In genomic region chr15:41894791-41895463, GRCh38 we compare ENCODE assay signal across 8 cellular contexts. TPM values are rescaled to one million over a fixed set of nuclear protein-coding genes. Genes with fewer than 3 reads are reported as not detected.
DNase-seq lines count a peak whose midpoint lies in the region; ATAC-seq, FAIRE-seq and TF ChIP-seq lines count a peak whose summit lies in the region.

No MANE protein-coding gene starts in this region.

- H3K79me2 ChIP-seq in HepG2 (ENCODE audit: insufficient read depth, low read length), result no peaks in the 10 kb centered on the region

- POLR2A ChIA-PET in HepG2 (lab: Yijun Ruan, JAX), result interaction anchor here (1.1 kb wide), 1 partner anchor 10 kb away, joined by 3 read pairs; no protein-coding TSS in a partner anchor

- H3K27ac ChIP-seq in HepG2 (ENCODE audit: extremely low read length, insufficient read depth, low read length), result no peak overlapping the region

- H4K20me1 ChIP-seq in HepG2 (ENCODE audit: insufficient read depth, low read length), result no peaks in the 10 kb centered on the region

- H3K4me3 ChIP-seq in WI38 (ENCODE audit: low read depth, low read length) (no peak overlapping the region), HepG2 (replicated peaks in 1 of 3; ENCODE audit: insufficient read depth in 1 of 3, low read depth in 2 of 3, low read length in 3 of 3) (peak overlapping the region in 2 of 3 experiments; percentile 35 to 42; a peak in 3 of 6 replicates)

- no TSS peak for BruUV-seq in HepG2 (replicated peaks; lab: Mats Ljungman, UMichigan)

- H3K36me3 ChIP-seq in HepG2 (replicated peaks in 1 of 2; ENCODE audit: control insufficient read depth in 1 of 2, insufficient read depth in 2 of 2, low read length in 2 of 2), result no peaks in the 10 kb centered on the region

- WGBS in HepG2 (ENCODE audit: low lambda C conversion rate), result 33% methylated on average over 8 of the region's 24 CpGs

- peak; percentile 86 for DNase-seq in EL
- peak; percentile 85 for DNase-seq in M059J (ENCODE audit: low read depth)
- DNase-seq in T47D (ENCODE audit: low read depth in 1 of 2, low spot score in 1 of 2), result peak; percentile 53 to 65
- DNase-seq in HepG2 (ENCODE audit: low spot score), result peak; percentile 35
- peak; percentile 79 for DNase-seq in stimulated activated CD8-positive, alpha-beta memory T cell treated with anti-CD3 and anti-CD28 coated beads, Interleukin-12 subunit alpha, Interleukin-12 subunit beta, amount 100 ng/mL, for 4 hours (ENCODE audit: low read depth)
- no peak for DNase-seq in middle frontal gyrus (ENCODE audit: extremely low spot score, low spot score)

- ATAC-seq in GM21723 (IDR thresholded peaks at IDR 0.05; ENCODE audit: unreplicated experiment), result peak; percentile 84
- ATAC-seq in HepG2, result peak; percentile 87

- CTCF ChIA-PET in HepG2 (lab: Yijun Ruan, JAX; ENCODE audit: low intra/inter-chr PET ratio, low total read pairs), result no interaction called here

- TF ChIP-seq CTCF in WI38 (IDR thresholded peaks at IDR 0.05; ENCODE audit: low read depth, low read length) (0 out of 2 replicates have a peak, but pooled peaks have one; percentile 8), HepG2 (CRISPR knock-in tag; IDR thresholded peaks at IDR 0.05) (peak; percentile 49)

- peaks cover 4 to 30% of the 10 kb centered on the region in 2 experiments; a peak in 4 of 5 replicates for H3K27me3 ChIP-seq in HepG2 (ENCODE audit: control insufficient read depth in 1 of 2, insufficient read depth in 2 of 2, low read length in 2 of 2)

- peak overlapping the region; percentile 1; the same call in 1 of the 2 replicates for H3K9ac ChIP-seq in HepG2 (ENCODE audit: insufficient read depth, low read depth, low read length)

- peaks cover 30% of the 10 kb centered on the region for H3K4me1 ChIP-seq in HepG2 (ENCODE audit: insufficient read depth, low read length)

- H3K9me3 ChIP-seq in HepG2 (ENCODE audit: low read length), result no peaks in the 10 kb centered on the region

- intact Hi-C loops in HepG2 (cut with micrococcal nuclease; ENCODE audit: unreplicated experiment), result no loop called here

- TF ChIP-seq POLR2A in HepG2 (IDR thresholded peaks at IDR 0.05; ENCODE audit: insufficient read depth in 1 of 2, low read depth in 2 of 2, low read length in 2 of 2), result no peak

- no peak for TF ChIP-seq RAD21 in HepG2 (CRISPR knock-in tag; IDR thresholded peaks at IDR 0.05)

- H3K4me2 ChIP-seq in HepG2 (ENCODE audit: low read depth, low read length), result peak overlapping the region; percentile 64

- in situ Hi-C loops in T47D (cut with HindIII; ENCODE audit: low pct_unique_long_range_greater_than_20kb, low sequenced_read_pairs) (no loop called here), HepG2 (cut with HindIII; ENCODE audit: extremely low pct_ligation_motif_present, low pct_unique_long_range_greater_than_20kb) (no loop called here)

- FAIRE-seq in HepG2 (lab: Jason Lieb, UNC), result no peak

- no peak overlapping the region for H2AFZ ChIP-seq in HepG2 (ENCODE audit: low read length)

- TF ChIP-seq EP300 in HepG2 (IDR thresholded peaks at IDR 0.05; ENCODE audit: low read depth in 2 of 2, low read length in 2 of 2) (no peak), HepG2 (CRISPR knock-in tag; IDR thresholded peaks at IDR 0.05; ENCODE audit: borderline replicate concordance) (no peak)

TF ChIP-seq in HepG2, 621 proteins besides CTCF, POLR2A, EP300 and RAD21 (continues in another document):
- TF ChIP-seq ZNF619 (CRISPR knock-in tag; IDR thresholded peaks at IDR 0.05), result no peak
- 0 out of 2 replicates have a peak, but pooled peaks have one; percentile 34 for TF ChIP-seq ZSCAN25 (CRISPR knock-in tag; IDR thresholded peaks at IDR 0.05)
- TF ChIP-seq ATF3 (CRISPR knock-in tag; IDR thresholded peaks at IDR 0.05), result peak; percentile 52; the same call in 1 of the 2 replicates
- TF ChIP-seq JDP2 (CRISPR knock-in tag; IDR thresholded peaks at IDR 0.05; ENCODE audit: borderline replicate concordance), result no peak
- TF ChIP-seq GTF3A (CRISPR knock-in tag; conservative IDR thresholded peaks at IDR 0.05), result no peak
- TF ChIP-seq ZNF530 (CRISPR knock-in tag; IDR thresholded peaks at IDR 0.05; ENCODE audit: low read depth), result no peak
- 0 out of 2 replicates have a peak, but pooled peaks have one; percentile 25 for TF ChIP-seq NFKB2 (CRISPR knock-in tag; IDR thresholded peaks at IDR 0.05; ENCODE audit: borderline replicate concordance)
- TF ChIP-seq ZNF263 (CRISPR knock-in tag; IDR thresholded peaks at IDR 0.05), result peak; percentile 71
- TF ChIP-seq CREB1 (IDR thresholded peaks at IDR 0.05), result 0 out of 2 replicates have a peak, but pooled peaks have one; percentile 3
- TF ChIP-seq CREB1 (CRISPR knock-in tag; IDR thresholded peaks at IDR 0.05), result no peak
- TF ChIP-seq CBX5 (CRISPR knock-in tag; IDR thresholded peaks at IDR 0.05; ENCODE audit: borderline replicate concordance), result no peak

RNA-seq across cellular contexts. Expression of gene SPTBN5, which starts 1.1 kb away (rescaled TPM):
- under 0.01 TPM in 1 of 2 replicates, not detected in the other for total RNA-seq in M059J (2014; rRNA removed; shearing (Covaris generic))
- 0.01 and 0.07 TPM in 2 replicates for total RNA-seq in HepG2 (2016; rRNA removed; fragmentation: Illumina TruSeq; extraction: Trizol)
- not detected in 2 replicates for total RNA-seq in HepG2 (2016; cell fraction: cytosol; rRNA removed; fragmentation: Illumina TruSeq; extraction: Trizol; ENCODE audit: low read depth)
- total RNA-seq in HepG2 (2016; cell fraction: insoluble cytoplasmic fraction; rRNA removed; fragmentation: Illumina TruSeq; extraction: Trizol), result 0.04 TPM in 2 replicates
- total RNA-seq in HepG2 (2016; cell fraction: membrane; rRNA removed; fragmentation: Illumina TruSeq; extraction: Trizol), result 0.06 TPM in 1 of 2 replicates, not detected in the other
- total RNA-seq in HepG2 (2016; cell fraction: nucleus; rRNA removed; fragmentation: Illumina TruSeq; extraction: Trizol), result 0.06 and 0.09 TPM in 2 replicates
- polyA plus RNA-seq in HepG2 (2011; rRNA removed), result 0.01 and 0.03 TPM in 2 replicates
- 0.01 and 0.03 TPM in 2 replicates for polyA plus RNA-seq in HepG2 (2011; cell fraction: cytosol; rRNA removed)
- 0.21 and 0.23 TPM in 2 replicates for polyA plus RNA-seq in HepG2 (2011; cell fraction: nucleus; rRNA removed)
- polyA plus RNA-seq in HepG2 (2012), result 0.16 TPM in 1 of 2 replicates, not detected in the other
- 0.01 TPM in 1 of 2 replicates, not detected in the other for polyA plus RNA-seq in HepG2 (2016; cell fraction: cytosol; fragmentation: Illumina TruSeq; extraction: Trizol; ENCODE audit: low read depth)
- 0.11 TPM in 1 of 2 replicates, not detected in the other for polyA plus RNA-seq in HepG2 (2016; cell fraction: insoluble cytoplasmic fraction; fragmentation: Illumina TruSeq; extraction: Trizol; ENCODE audit: low read depth)
- 0.01 and 0.08 TPM in 2 replicates for polyA plus RNA-seq in HepG2 (2016; cell fraction: membrane; fragmentation: Illumina TruSeq; extraction: Trizol; ENCODE audit: low read depth)
- polyA plus RNA-seq in HepG2 (2016; cell fraction: nucleus; fragmentation: Illumina TruSeq; extraction: Trizol; ENCODE audit: insufficient read depth, low read depth), result 0.36 and 0.44 TPM in 2 replicates
- 0.40 TPM in 1 of 2 replicates, not detected in the other for polyA minus RNA-seq in HepG2 (2011; rRNA and poly(A)+ RNA removed; ENCODE audit: low replicate concordance)
- not detected in 2 replicates for polyA minus RNA-seq in HepG2 (2011; cell fraction: cytosol; rRNA and poly(A)+ RNA removed)
- under 0.01 TPM in 1 of 2 replicates, not detected in the other for polyA minus RNA-seq in HepG2 (2011; cell fraction: nucleus; rRNA and poly(A)+ RNA removed)

RNA-seq across cellular contexts. Expression of gene PLA2G4B, which starts 56.3 kb away (rescaled TPM):
- total RNA-seq in M059J (2014; rRNA removed; shearing (Covaris generic)), result 0.84 TPM in 1 of 2 replicates, not detected in the other
- total RNA-seq in HepG2 (2016; rRNA removed; fragmentation: Illumina TruSeq; extraction: Trizol), result 0.55 and 5.1 TPM in 2 replicates
- total RNA-seq in HepG2 (2016; cell fraction: cytosol; rRNA removed; fragmentation: Illumina TruSeq; extraction: Trizol; ENCODE audit: low read depth), result 1.1 and 1.6 TPM in 2 replicates
- total RNA-seq in HepG2 (2016; cell fraction: insoluble cytoplasmic fraction; rRNA removed; fragmentation: Illumina TruSeq; extraction: Trizol), result 0.88 and 2.9 TPM in 2 replicates
- 0.55 and 1.1 TPM in 2 replicates for total RNA-seq in HepG2 (2016; cell fraction: membrane; rRNA removed; fragmentation: Illumina TruSeq; extraction: Trizol)
- total RNA-seq in HepG2 (2016; cell fraction: nucleus; rRNA removed; fragmentation: Illumina TruSeq; extraction: Trizol), result 4.1 and 4.8 TPM in 2 replicates
- polyA plus RNA-seq in HepG2 (2011; rRNA removed), result 8.0 and 10.2 TPM in 2 replicates
- polyA plus RNA-seq in HepG2 (2011; cell fraction: cytosol; rRNA removed), result 1.2 and 1.9 TPM in 2 replicates
- 51.3 and 67.9 TPM in 2 replicates for polyA plus RNA-seq in HepG2 (2011; cell fraction: nucleus; rRNA removed)
- 2.9 and 3.7 TPM in 2 replicates for polyA plus RNA-seq in HepG2 (2012)
- 0.61 and 1.4 TPM in 2 replicates for polyA plus RNA-seq in HepG2 (2016; cell fraction: cytosol; fragmentation: Illumina TruSeq; extraction: Trizol; ENCODE audit: low read depth)
- polyA plus RNA-seq in HepG2 (2016; cell fraction: insoluble cytoplasmic fraction; fragmentation: Illumina TruSeq; extraction: Trizol; ENCODE audit: low read depth), result 0.63 and 1.2 TPM in 2 replicates
- polyA plus RNA-seq in HepG2 (2016; cell fraction: membrane; fragmentation: Illumina TruSeq; extraction: Trizol; ENCODE audit: low read depth), result 1.0 and 1.5 TPM in 2 replicates
- polyA plus RNA-seq in HepG2 (2016; cell fraction: nucleus; fragmentation: Illumina TruSeq; extraction: Trizol; ENCODE audit: insufficient read depth, low read depth), result 15.6 and 20.4 TPM in 2 replicates
- polyA minus RNA-seq in HepG2 (2011; rRNA and poly(A)+ RNA removed; ENCODE audit: low replicate concordance), result 1.1 and 2.7 TPM in 2 replicates
- polyA minus RNA-seq in HepG2 (2011; cell fraction: cytosol; rRNA and poly(A)+ RNA removed), result 2.2 TPM in 1 of 2 replicates, not detected in the other
- 4.4 and 4.6 TPM in 2 replicates for polyA minus RNA-seq in HepG2 (2011; cell fraction: nucleus; rRNA and poly(A)+ RNA removed)
